ENCODE assay signal across 1 cellular context in genomic region chr6:42987533-42988451, GRCh38.
TF ChIP-seq lines count a peak whose summit lies in the region.

No MANE protein-coding gene starts in this region.

TF ChIP-seq in K562, 482 proteins besides CTCF, POLR2A, EP300 and RAD21 (continued from another document and continues in another):
- TF ChIP-seq GTF3C2 (IDR thresholded peaks at IDR 0.05; ENCODE audit: borderline replicate concordance, extremely low read depth, insufficient read length): no peak
- peak in 1 of 3 experiments; percentile 29 for TF ChIP-seq YY1 (IDR thresholded peaks at IDR 0.05; ENCODE audit: borderline replicate concordance in 1 of 3, control insufficient read depth in 1 of 3, extremely low read depth in 1 of 3, insufficient read depth in 3 of 3, insufficient read length in 1 of 3, insufficient replicate concordance in 2 of 3, low read depth in 1 of 3, low read length in 2 of 3)
- TF ChIP-seq HDGF (IDR thresholded peaks at IDR 0.05): peak; percentile 61; the same call in 1 of the 2 replicates
- no peak for TF ChIP-seq CBX1 (IDR thresholded peaks at IDR 0.05; ENCODE audit: low read depth)
- TF ChIP-seq SRSF3 (IDR thresholded peaks at IDR 0.05; ENCODE audit: insufficient read depth, low read length): no peak
- TF ChIP-seq, protein P1, sequence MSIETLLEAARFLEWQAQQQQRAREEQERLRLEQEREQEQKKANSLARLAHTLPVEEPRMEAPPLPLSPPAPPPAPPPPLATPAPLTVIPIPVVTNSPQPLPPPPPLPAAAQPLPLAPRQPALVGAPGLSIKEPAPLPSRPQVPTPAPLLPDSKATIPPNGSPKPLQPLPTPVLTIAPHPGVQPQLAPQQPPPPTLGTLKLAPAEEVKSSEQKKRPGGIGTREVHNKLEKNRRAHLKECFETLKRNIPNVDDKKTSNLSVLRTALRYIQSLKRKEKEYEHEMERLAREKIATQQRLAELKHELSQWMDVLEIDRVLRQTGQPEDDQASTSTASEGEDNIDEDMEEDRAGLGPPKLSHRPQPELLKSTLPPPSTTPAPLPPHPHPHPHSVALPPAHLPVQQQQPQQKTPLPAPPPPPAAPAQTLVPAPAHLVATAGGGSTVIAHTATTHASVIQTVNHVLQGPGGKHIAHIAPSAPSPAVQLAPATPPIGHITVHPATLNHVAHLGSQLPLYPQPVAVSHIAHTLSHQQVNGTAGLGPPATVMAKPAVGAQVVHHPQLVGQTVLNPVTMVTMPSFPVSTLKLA (conservative IDR thresholded peaks at IDR 0.05): peak; percentile 81 to 94; a peak in 3 of 4 replicates
- TF ChIP-seq ATF1 (CRISPR knock-in tag; IDR thresholded peaks at IDR 0.05): no peak
- no peak for TF ChIP-seq ATF1 (tag; IDR thresholded peaks at IDR 0.05)
- TF ChIP-seq, protein P2, sequence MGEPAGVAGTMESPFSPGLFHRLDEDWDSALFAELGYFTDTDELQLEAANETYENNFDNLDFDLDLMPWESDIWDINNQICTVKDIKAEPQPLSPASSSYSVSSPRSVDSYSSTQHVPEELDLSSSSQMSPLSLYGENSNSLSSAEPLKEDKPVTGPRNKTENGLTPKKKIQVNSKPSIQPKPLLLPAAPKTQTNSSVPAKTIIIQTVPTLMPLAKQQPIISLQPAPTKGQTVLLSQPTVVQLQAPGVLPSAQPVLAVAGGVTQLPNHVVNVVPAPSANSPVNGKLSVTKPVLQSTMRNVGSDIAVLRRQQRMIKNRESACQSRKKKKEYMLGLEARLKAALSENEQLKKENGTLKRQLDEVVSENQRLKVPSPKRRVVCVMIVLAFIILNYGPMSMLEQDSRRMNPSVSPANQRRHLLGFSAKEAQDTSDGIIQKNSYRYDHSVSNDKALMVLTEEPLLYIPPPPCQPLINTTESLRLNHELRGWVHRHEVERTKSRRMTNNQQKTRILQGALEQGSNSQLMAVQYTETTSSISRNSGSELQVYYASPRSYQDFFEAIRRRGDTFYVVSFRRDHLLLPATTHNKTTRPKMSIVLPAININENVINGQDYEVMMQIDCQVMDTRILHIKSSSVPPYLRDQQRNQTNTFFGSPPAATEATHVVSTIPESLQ (CRISPR knock-in tag; IDR thresholded peaks at IDR 0.05): no peak
- TF ChIP-seq, protein P3, sequence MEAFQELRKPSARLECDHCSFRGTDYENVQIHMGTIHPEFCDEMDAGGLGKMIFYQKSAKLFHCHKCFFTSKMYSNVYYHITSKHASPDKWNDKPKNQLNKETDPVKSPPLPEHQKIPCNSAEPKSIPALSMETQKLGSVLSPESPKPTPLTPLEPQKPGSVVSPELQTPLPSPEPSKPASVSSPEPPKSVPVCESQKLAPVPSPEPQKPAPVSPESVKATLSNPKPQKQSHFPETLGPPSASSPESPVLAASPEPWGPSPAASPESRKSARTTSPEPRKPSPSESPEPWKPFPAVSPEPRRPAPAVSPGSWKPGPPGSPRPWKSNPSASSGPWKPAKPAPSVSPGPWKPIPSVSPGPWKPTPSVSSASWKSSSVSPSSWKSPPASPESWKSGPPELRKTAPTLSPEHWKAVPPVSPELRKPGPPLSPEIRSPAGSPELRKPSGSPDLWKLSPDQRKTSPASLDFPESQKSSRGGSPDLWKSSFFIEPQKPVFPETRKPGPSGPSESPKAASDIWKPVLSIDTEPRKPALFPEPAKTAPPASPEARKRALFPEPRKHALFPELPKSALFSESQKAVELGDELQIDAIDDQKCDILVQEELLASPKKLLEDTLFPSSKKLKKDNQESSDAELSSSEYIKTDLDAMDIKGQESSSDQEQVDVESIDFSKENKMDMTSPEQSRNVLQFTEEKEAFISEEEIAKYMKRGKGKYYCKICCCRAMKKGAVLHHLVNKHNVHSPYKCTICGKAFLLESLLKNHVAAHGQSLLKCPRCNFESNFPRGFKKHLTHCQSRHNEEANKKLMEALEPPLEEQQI (IDR thresholded peaks at IDR 0.05): no peak
- no peak for TF ChIP-seq ZNF668 (CRISPR knock-in tag; IDR thresholded peaks at IDR 0.05)
- TF ChIP-seq ZNF740 (CRISPR knock-in tag; IDR thresholded peaks at IDR 0.05): no peak
- TF ChIP-seq ZNF740 (tag; IDR thresholded peaks at IDR 0.05): no peak
- TF ChIP-seq NCOA1 (IDR thresholded peaks at IDR 0.05; ENCODE audit: low read depth): no peak
- TF ChIP-seq KLF10 (CRISPR knock-in tag; IDR thresholded peaks at IDR 0.05): no peak
- peak; percentile 89 to 94; a peak in 3 of 4 replicates for TF ChIP-seq SIN3A (IDR thresholded peaks at IDR 0.05; ENCODE audit: borderline replicate concordance in 2 of 2, control insufficient read depth in 1 of 2, low read depth in 2 of 2, low read length in 2 of 2)
- TF ChIP-seq, protein P4, sequence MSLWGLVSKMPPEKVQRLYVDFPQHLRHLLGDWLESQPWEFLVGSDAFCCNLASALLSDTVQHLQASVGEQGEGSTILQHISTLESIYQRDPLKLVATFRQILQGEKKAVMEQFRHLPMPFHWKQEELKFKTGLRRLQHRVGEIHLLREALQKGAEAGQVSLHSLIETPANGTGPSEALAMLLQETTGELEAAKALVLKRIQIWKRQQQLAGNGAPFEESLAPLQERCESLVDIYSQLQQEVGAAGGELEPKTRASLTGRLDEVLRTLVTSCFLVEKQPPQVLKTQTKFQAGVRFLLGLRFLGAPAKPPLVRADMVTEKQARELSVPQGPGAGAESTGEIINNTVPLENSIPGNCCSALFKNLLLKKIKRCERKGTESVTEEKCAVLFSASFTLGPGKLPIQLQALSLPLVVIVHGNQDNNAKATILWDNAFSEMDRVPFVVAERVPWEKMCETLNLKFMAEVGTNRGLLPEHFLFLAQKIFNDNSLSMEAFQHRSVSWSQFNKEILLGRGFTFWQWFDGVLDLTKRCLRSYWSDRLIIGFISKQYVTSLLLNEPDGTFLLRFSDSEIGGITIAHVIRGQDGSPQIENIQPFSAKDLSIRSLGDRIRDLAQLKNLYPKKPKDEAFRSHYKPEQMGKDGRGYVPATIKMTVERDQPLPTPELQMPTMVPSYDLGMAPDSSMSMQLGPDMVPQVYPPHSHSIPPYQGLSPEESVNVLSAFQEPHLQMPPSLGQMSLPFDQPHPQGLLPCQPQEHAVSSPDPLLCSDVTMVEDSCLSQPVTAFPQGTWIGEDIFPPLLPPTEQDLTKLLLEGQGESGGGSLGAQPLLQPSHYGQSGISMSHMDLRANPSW (CRISPR knock-in tag; IDR thresholded peaks at IDR 0.05): no peak
- no peak for TF ChIP-seq MED1 (CRISPR knock-in tag; IDR thresholded peaks at IDR 0.05; ENCODE audit: borderline replicate concordance)
- no peak for TF ChIP-seq TBP (optimal IDR thresholded peaks at IDR 0.05; ENCODE audit: low read depth, low read length)
- TF ChIP-seq NFIX (CRISPR knock-in tag; IDR thresholded peaks at IDR 0.05; ENCODE audit: low read depth): no peak
- 0 out of 2 replicates have a peak, but pooled peaks have one; percentile 30 for TF ChIP-seq L3MBTL2 (IDR thresholded peaks at IDR 0.05)
- TF ChIP-seq MCM5 (IDR thresholded peaks at IDR 0.05; ENCODE audit: low read depth): no peak
- TF ChIP-seq, protein P5, sequence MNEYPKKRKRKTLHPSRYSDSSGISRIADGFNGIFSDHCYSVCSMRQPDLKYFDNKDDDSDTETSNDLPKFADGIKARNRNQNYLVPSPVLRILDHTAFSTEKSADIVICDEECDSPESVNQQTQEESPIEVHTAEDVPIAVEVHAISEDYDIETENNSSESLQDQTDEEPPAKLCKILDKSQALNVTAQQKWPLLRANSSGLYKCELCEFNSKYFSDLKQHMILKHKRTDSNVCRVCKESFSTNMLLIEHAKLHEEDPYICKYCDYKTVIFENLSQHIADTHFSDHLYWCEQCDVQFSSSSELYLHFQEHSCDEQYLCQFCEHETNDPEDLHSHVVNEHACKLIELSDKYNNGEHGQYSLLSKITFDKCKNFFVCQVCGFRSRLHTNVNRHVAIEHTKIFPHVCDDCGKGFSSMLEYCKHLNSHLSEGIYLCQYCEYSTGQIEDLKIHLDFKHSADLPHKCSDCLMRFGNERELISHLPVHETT (CRISPR knock-in tag; conservative IDR thresholded peaks at IDR 0.05 in 1 of 2, IDR thresholded peaks at IDR 0.05 in 1 of 2): no peak
- TF ChIP-seq SRF (CRISPR knock-in tag; IDR thresholded peaks at IDR 0.05): peak in 1 of 2 experiments; percentile 64; a peak in 2 of 4 replicates
- peak; percentile 87 for TF ChIP-seq ZNF134 (CRISPR knock-in tag; conservative IDR thresholded peaks at IDR 0.05)
- no peak for TF ChIP-seq HDAC3 (IDR thresholded peaks at IDR 0.05; ENCODE audit: borderline replicate concordance, partially characterized antibody)
- TF ChIP-seq ZNF644 (tag; IDR thresholded peaks at IDR 0.05; ENCODE audit: low read depth): no peak
- peak; percentile 32; the same call in 1 of the 2 replicates for TF ChIP-seq NR2C1 (IDR thresholded peaks at IDR 0.05)
- no peak for TF ChIP-seq NR2C1 (tag; IDR thresholded peaks at IDR 0.05)
- no peak for TF ChIP-seq ZNF212 (CRISPR knock-in tag; IDR thresholded peaks at IDR 0.05)
- no peak for TF ChIP-seq HMGN3 (IDR thresholded peaks at IDR 0.05; ENCODE audit: borderline replicate concordance, extremely low read depth, insufficient read length, low read depth, low read length)
- no peak for TF ChIP-seq KAT7 (CRISPR knock-in tag; IDR thresholded peaks at IDR 0.05; ENCODE audit: borderline replicate concordance)
- peak; percentile 64 to 72 for TF ChIP-seq NRF1 (conservative IDR thresholded peaks at IDR 0.05 in 1 of 2, IDR thresholded peaks at IDR 0.05 in 1 of 2)
- no peak for TF ChIP-seq RUNX1 (IDR thresholded peaks at IDR 0.05; ENCODE audit: low read depth)
- no peak for TF ChIP-seq MEIS2 (IDR thresholded peaks at IDR 0.05; ENCODE audit: partially characterized antibody)
- peak; percentile 32; the same call in 1 of the 2 replicates for TF ChIP-seq ZBTB7A (IDR thresholded peaks at IDR 0.05; ENCODE audit: borderline replicate concordance, control insufficient read depth, low read depth, low read length)
- TF ChIP-seq ARID3A (IDR thresholded peaks at IDR 0.05; ENCODE audit: borderline replicate concordance, low read depth, low read length): no peak
- no peak for TF ChIP-seq ZSCAN32 (CRISPR knock-in tag; IDR thresholded peaks at IDR 0.05)
- TF ChIP-seq TAL1 (IDR thresholded peaks at IDR 0.05): no peak
- no peak for TF ChIP-seq TSC22D4 (tag; IDR thresholded peaks at IDR 0.05)
- peak; percentile 62; the same call in 1 of the 2 replicates for TF ChIP-seq SPI1 (IDR thresholded peaks at IDR 0.05; ENCODE audit: borderline replicate concordance, low read depth, low read length)
- TF ChIP-seq CREB5 (CRISPR knock-in tag; IDR thresholded peaks at IDR 0.05): no peak
- TF ChIP-seq KAT2B (IDR thresholded peaks at IDR 0.05; ENCODE audit: low read depth, low read length): no peak
- no peak for TF ChIP-seq ZNF354B (CRISPR knock-in tag; IDR thresholded peaks at IDR 0.05)
- TF ChIP-seq TBL1XR1 (IDR thresholded peaks at IDR 0.05; ENCODE audit: low read length in 2 of 2): no peak
- TF ChIP-seq ARID1B (IDR thresholded peaks at IDR 0.05): peak; percentile 31; the same call in 1 of the 2 replicates
- TF ChIP-seq ZNF282 (CRISPR knock-in tag; IDR thresholded peaks at IDR 0.05): no peak
- TF ChIP-seq TRIM28 (IDR thresholded peaks at IDR 0.05): no peak
- TF ChIP-seq TCF3 (CRISPR knock-in tag; IDR thresholded peaks at IDR 0.05): 0 out of 2 replicates have a peak, but pooled peaks have one; percentile 7
- TF ChIP-seq ZFP30 (CRISPR knock-in tag; IDR thresholded peaks at IDR 0.05; ENCODE audit: borderline replicate concordance): no peak
- 0 out of 2 replicates have a peak, but pooled peaks have one; percentile 40 for TF ChIP-seq DPF2 (IDR thresholded peaks at IDR 0.05)
- no peak for TF ChIP-seq KLF1 (tag; IDR thresholded peaks at IDR 0.05)
- TF ChIP-seq MYNN (IDR thresholded peaks at IDR 0.05): peak; percentile 60; the same call in 1 of the 2 replicates
- no peak for TF ChIP-seq MYNN (CRISPR knock-in tag; IDR thresholded peaks at IDR 0.05)
